15 cellular contexts compared by ENCODE assay signal in genomic region chr1:143736562-143736961, GRCh38.
A peak's percentile ranks its signal among the peaks of the same experiment; 100 is the strongest.
DNase-seq lines count a peak whose midpoint lies in the region; ATAC-seq and TF ChIP-seq lines count a peak whose summit lies in the region.
"Had no signal": no experiment of that assay in that cellular context is flagged by ENCODE, and none has a peak within 500 bp of the region (broad histone marks: within the 10 kb centered on the region; RNA-seq: fewer than 3 reads in every experiment).

No MANE protein-coding gene starts in this region.

- ATAC-seq in activated CD8-positive, alpha-beta T cell treated with anti-CD3 and anti-CD28 coated beads, Interleukin-2, amount 10 ng/mL, durations not matched to agents 7 days and 5 days: no peak
- ATAC-seq: stimulated activated naive CD8-positive, alpha-beta T cell treated with anti-CD3 and anti-CD28 coated beads, Interleukin-15, amount 100 ng/mL, for 72 hours had no signal

- H3K27me3 ChIP-seq in HUES64 (ENCODE audit: insufficient read depth, low read length): no peaks in the 10 kb centered on the region
- H3K27me3 ChIP-seq in kidney epithelial cell (ENCODE audit: control insufficient read depth, insufficient read depth, low read length): peaks cover 7% of the 10 kb centered on the region

- no peaks in the 10 kb centered on the region for H3K9me3 ChIP-seq in HUES64 (ENCODE audit: insufficient read depth, low read depth, low read length)

- no peak overlapping the region for H3K27ac Mint-ChIP-seq in type B pancreatic cell
- H3K27ac Mint-ChIP-seq in activated CD8-positive, alpha-beta T cell treated with anti-CD3 and anti-CD28 coated beads, Interleukin-2, amount 10 ng/mL, durations not matched to agents 7 days and 5 days: no peak overlapping the region
- H3K27ac Mint-ChIP-seq: activated T-helper 2 cell treated with anti-CD3 and anti-CD28 coated beads, Interferon-gamma antibody, Interleukin-2, Interleukin-4, amounts not matched to agents 10 μg/mL and 5 μg/mL and 100 μg/mL, durations not matched to agents 14 hours and 24 hours and 36 hours; immature natural killer cell had no signal

- POLR2A ChIA-PET in activated CD8-positive, alpha-beta T cell treated with anti-CD3 and anti-CD28 coated beads, Interleukin-2, amount 10 ng/mL, durations not matched to agents 7 days and 5 days (lab: Charles Lee): no interaction called here

- H3K9me3 Mint-ChIP-seq in type B pancreatic cell: no peaks in the 10 kb centered on the region
- H3K9me3 Mint-ChIP-seq in activated CD8-positive, alpha-beta T cell treated with anti-CD3 and anti-CD28 coated beads, Interleukin-2, amount 10 ng/mL, durations not matched to agents 7 days and 5 days (ENCODE audit: insufficient read depth): no peaks in the 10 kb centered on the region
- H3K9me3 Mint-ChIP-seq: activated T-helper 2 cell treated with anti-CD3 and anti-CD28 coated beads, Interferon-gamma antibody, Interleukin-2, Interleukin-4, amounts not matched to agents 10 μg/mL and 5 μg/mL and 100 μg/mL, durations not matched to agents 14 hours and 24 hours and 36 hours had no signal

- CTCF ChIA-PET in activated CD8-positive, alpha-beta T cell treated with anti-CD3 and anti-CD28 coated beads, Interleukin-2, amount 10 ng/mL, durations not matched to agents 7 days and 5 days (lab: Charles Lee): no interaction called here

- DNase-seq in dedifferentiated amniotic fluid mesenchymal stem cell (ENCODE audit: extremely low spot score): peak; percentile 7
- no peak for DNase-seq in kidney epithelial cell (ENCODE audit: low read depth)
- DNase-seq in type B pancreatic cell (ENCODE audit: extremely low spot score, unreplicated experiment): no peak
- no peak for DNase-seq in NK-92 treated with Interleukin-12 subunit alpha and Interleukin-12 subunit beta, amount 100 ng/mL, for 24 hours (lab: John Stamatoyannopoulos, UW)
- DNase-seq in NOMO-1 treated with DMSO at 0.1 percent for 48 hours (lab: John Stamatoyannopoulos, UW; ENCODE audit: unreplicated experiment): no peak
- DNase-seq in activated CD8-positive, alpha-beta T cell treated with anti-CD3 and anti-CD28 coated beads, Interleukin-2, amount 10 ng/mL, durations not matched to agents 7 days and 5 days: no peak
- DNase-seq: DMS79 treated with DMSO at 0.1 percent for 48 hours; immature natural killer cell; KG1; NCI-H1417; NCI-H226; stimulated activated naive CD8-positive, alpha-beta T cell treated with anti-CD3 and anti-CD28 coated beads, Interleukin-15, amount 100 ng/mL, for 72 hours; WERI-Rb-1 had no signal

- peak overlapping the region; percentile 94 for H3K4me3 ChIP-seq in HUES64 (ENCODE audit: low read length)
- H3K4me3 ChIP-seq in kidney epithelial cell (ENCODE audit: low read depth, low read length): peak overlapping the region; percentile 39

- peaks cover 5% of the 10 kb centered on the region; the same call in 1 of the 2 replicates for H3K4me1 ChIP-seq in HUES64 (ENCODE audit: insufficient read depth, low read length)

- H3K9ac ChIP-seq in HUES64 (ENCODE audit: low read depth, low read length): peak overlapping the region; percentile 87

- no peaks in the 10 kb centered on the region for H3K4me1 Mint-ChIP-seq in type B pancreatic cell (ENCODE audit: unreplicated experiment)
- H3K4me1 Mint-ChIP-seq in activated CD8-positive, alpha-beta T cell treated with anti-CD3 and anti-CD28 coated beads, Interleukin-2, amount 10 ng/mL, durations not matched to agents 7 days and 5 days (ENCODE audit: low read depth): no peaks in the 10 kb centered on the region
- H3K4me1 Mint-ChIP-seq: immature natural killer cell; stimulated activated naive CD8-positive, alpha-beta T cell treated with anti-CD3 and anti-CD28 coated beads, Interleukin-15, amount 100 ng/mL, for 72 hours had no signal

- H3K27ac ChIP-seq in HUES64 (ENCODE audit: low read depth, low read length): no peak overlapping the region
- H3K27ac ChIP-seq: WERI-Rb-1 had no signal

- TF ChIP-seq CTCF in kidney epithelial cell (IDR thresholded peaks at IDR 0.05; ENCODE audit: insufficient read depth, low read length, poor library complexity, severe bottlenecking) (no peak), type B pancreatic cell (conservative IDR thresholded peaks at IDR 0.05) (no peak)

- WGBS in HUES64: 7% methylated on average over 14 of the region's 14 CpGs

- peaks cover 16% of the 10 kb centered on the region for H3K27me3 Mint-ChIP-seq in type B pancreatic cell
- H3K27me3 Mint-ChIP-seq in activated CD8-positive, alpha-beta T cell treated with anti-CD3 and anti-CD28 coated beads, Interleukin-2, amount 10 ng/mL, durations not matched to agents 7 days and 5 days (ENCODE audit: low read depth): peaks cover 16% of the 10 kb centered on the region

- no peaks in the 10 kb centered on the region for H3K36me3 ChIP-seq in HUES64 (ENCODE audit: insufficient read depth, low read length)
- no peaks in the 10 kb centered on the region for H3K36me3 ChIP-seq in kidney epithelial cell (ENCODE audit: control insufficient read depth, insufficient read depth, low read length)
- H3K36me3 ChIP-seq: WERI-Rb-1 had no signal

- no peaks in the 10 kb centered on the region for H3K36me3 Mint-ChIP-seq in type B pancreatic cell
- no peaks in the 10 kb centered on the region for H3K36me3 Mint-ChIP-seq in activated CD8-positive, alpha-beta T cell treated with anti-CD3 and anti-CD28 coated beads, Interleukin-2, amount 10 ng/mL, durations not matched to agents 7 days and 5 days (ENCODE audit: low read depth)

- H3K4me3 Mint-ChIP-seq in type B pancreatic cell: peak overlapping the region; percentile 75
- H3K4me3 Mint-ChIP-seq in activated CD8-positive, alpha-beta T cell treated with anti-CD3 and anti-CD28 coated beads, Interleukin-2, amount 10 ng/mL, durations not matched to agents 7 days and 5 days: no peak overlapping the region
- H3K4me3 Mint-ChIP-seq: immature natural killer cell had no signal
